18 cellular contexts compared by ENCODE assay signal in genomic region chr2:16330571-16331351, GRCh38.
DNase-seq lines count a peak whose midpoint lies in the region; ATAC-seq, FAIRE-seq and TF ChIP-seq lines count a peak whose summit lies in the region.
"Had no signal": no experiment of that assay in that cellular context is flagged by ENCODE, and none has a peak within 500 bp of the region (broad histone marks: within the 10 kb centered on the region; RNA-seq: fewer than 3 reads in every experiment).

No MANE protein-coding gene starts in this region.

- H3K36me3 Mint-ChIP-seq in astrocyte (ENCODE audit: low read depth, unreplicated experiment) (no peaks in the 10 kb centered on the region), nephron progenitor cell (ENCODE audit: low read depth) (no peaks in the 10 kb centered on the region)
- H3K36me3 Mint-ChIP-seq: CD8-positive, alpha-beta T cell had no signal

- no CpG with 5 or more reads among the region's 14 CpGs for WGBS in iPS DF 6.9 (ENCODE audit: insufficient coverage, insufficient read length)

- H2AFZ ChIP-seq in astrocyte (ENCODE audit: low read depth, low read length) = no peak overlapping the region

- ATAC-seq in left colon = no peak
- ATAC-seq in omental fat pad (ENCODE audit: low FRiP score) = no peak
- ATAC-seq: CD8-positive, alpha-beta T cell had no signal

- H3K4me1 Mint-ChIP-seq in astrocyte (ENCODE audit: low read depth, unreplicated experiment) (peaks cover 33% of the 10 kb centered on the region), nephron progenitor cell (peaks cover 93% of the 10 kb centered on the region)

- H3K27ac Mint-ChIP-seq in astrocyte (ENCODE audit: unreplicated experiment) = peak overlapping the region; percentile 10
- H3K27ac Mint-ChIP-seq in nephron progenitor cell = peak overlapping the region; percentile 82
- H3K27ac Mint-ChIP-seq: CD8-positive, alpha-beta T cell had no signal

- no peaks in the 10 kb centered on the region; the same call in 1 of the 2 replicates for H3K27me3 ChIP-seq in H7 (ENCODE audit: control insufficient read depth, insufficient read depth, low read length)
- H3K27me3 ChIP-seq in astrocyte (ENCODE audit: insufficient read depth, low read length) = no peaks in the 10 kb centered on the region
- no peaks in the 10 kb centered on the region for H3K27me3 ChIP-seq in iPS DF 6.9 (ENCODE audit: control insufficient read depth, insufficient read depth, low read length)

- H3K36me3 ChIP-seq in H7 (replicated peaks; ENCODE audit: control insufficient read depth, insufficient read depth, low read length) = no peaks in the 10 kb centered on the region
- no peaks in the 10 kb centered on the region for H3K36me3 ChIP-seq in astrocyte (ENCODE audit: insufficient read depth, low read length)
- H3K36me3 ChIP-seq in iPS DF 6.9 (ENCODE audit: control insufficient read depth, insufficient read depth, low read length) = no peaks in the 10 kb centered on the region

- DNase-seq in H7 (peak; percentile 82), astrocyte (ENCODE audit: low read depth) (no peak), iPS DF 6.9 (ENCODE audit: low read depth, low spot score) (peak; percentile 43), nephron progenitor cell (peak; percentile 63), NCI-H187 (lab: John Stamatoyannopoulos, UW) (no peak), left colon (no peak), Ammon's horn (ENCODE audit: low spot score) (no peak), omental fat pad (ENCODE audit: low spot score) (no peak)
- DNase-seq: activated CD4-positive, CD25-positive, alpha-beta regulatory T cell; amygdala; CD8-positive, alpha-beta T cell; DND-41; NCI-H1048; NCI-H526; SHP77 treated with DMSO at 0.1 percent for 48 hours; stimulated activated CD4-positive, alpha-beta T cell treated with anti-CD3 and anti-CD28 coated beads, Interleukin-4, amount 100 ng/mL, for 24 hours had no signal

- H3K27ac ChIP-seq in astrocyte (ENCODE audit: low read depth, low read length) (no peak overlapping the region), iPS DF 6.9 (ENCODE audit: low read length) (no peak overlapping the region)

- peak overlapping the region; percentile 46 for H3K4me2 ChIP-seq in astrocyte (ENCODE audit: low read length)

- H3K4me3 ChIP-seq in H7 (ENCODE audit: insufficient read depth, low read depth, low read length) (no peak overlapping the region), astrocyte (ENCODE audit: insufficient read depth, low read depth, low read length) (no peak overlapping the region), iPS DF 6.9 (ENCODE audit: low read length) (no peak overlapping the region)
- H3K4me3 ChIP-seq: skin epidermis had no signal

- H3K9me3 Mint-ChIP-seq in astrocyte (ENCODE audit: unreplicated experiment) = peaks cover 2% of the 10 kb centered on the region
- no peaks in the 10 kb centered on the region for H3K9me3 Mint-ChIP-seq in nephron progenitor cell
- H3K9me3 Mint-ChIP-seq: CD8-positive, alpha-beta T cell had no signal

- TF ChIP-seq CTCF in astrocyte (IDR thresholded peaks at IDR 0.05; ENCODE audit: insufficient read depth, low read depth, low read length) (no peak), nephron progenitor cell (IDR thresholded peaks at IDR 0.05) (no peak), omental fat pad (IDR thresholded peaks at IDR 0.05) (no peak)

- no peaks in the 10 kb centered on the region for H4K20me1 ChIP-seq in astrocyte (ENCODE audit: insufficient read depth, low read length)

- H3K4me1 ChIP-seq in astrocyte (ENCODE audit: insufficient read depth, low read length) = peaks cover 6% of the 10 kb centered on the region
- H3K4me1 ChIP-seq in iPS DF 6.9 (ENCODE audit: control insufficient read depth, insufficient read depth, low read length) = peaks cover 3% of the 10 kb centered on the region; the same call in 1 of the 2 replicates

- H3K9me3 ChIP-seq in astrocyte (ENCODE audit: insufficient read depth, low read depth, low read length) = no peaks in the 10 kb centered on the region
- H3K9me3 ChIP-seq in iPS DF 6.9 (ENCODE audit: control insufficient read depth, insufficient read depth, low read length) = no peaks in the 10 kb centered on the region

- no peaks in the 10 kb centered on the region for H3K79me2 ChIP-seq in astrocyte (ENCODE audit: insufficient read depth, low read length)

- H3K27me3 Mint-ChIP-seq in astrocyte (ENCODE audit: low read depth, unreplicated experiment) (peaks cover 10% of the 10 kb centered on the region), nephron progenitor cell (ENCODE audit: low read depth, poor library complexity) (no peaks in the 10 kb centered on the region)

- no peak for FAIRE-seq in astrocyte (lab: Jason Lieb, UNC)
- FAIRE-seq: endometrium had no signal

- no peak overlapping the region for H3K9ac ChIP-seq in astrocyte (ENCODE audit: low read length)

- H3K4me3 Mint-ChIP-seq in astrocyte (ENCODE audit: unreplicated experiment) = no peak overlapping the region
- peak overlapping the region; percentile 6 for H3K4me3 Mint-ChIP-seq in nephron progenitor cell
- H3K4me3 Mint-ChIP-seq: CD8-positive, alpha-beta T cell had no signal

- intact Hi-C loops in left colon (cut with DNase I, micrococcal nuclease) = no loop called here

Comparison
In these comparisons a context has a peak if more than half of its experiments do, and no peak if none do; other contexts are left out.
1. DNase-seq: peak in H7 (single experiment), iPS DF 6.9 (single experiment) and nephron progenitor cell (single experiment); none in astrocyte (single experiment), NCI-H187 (0 of 2), left colon (0 of 2), Ammon's horn (single experiment) and omental fat pad (single experiment).